In the genomic region with DNA sequence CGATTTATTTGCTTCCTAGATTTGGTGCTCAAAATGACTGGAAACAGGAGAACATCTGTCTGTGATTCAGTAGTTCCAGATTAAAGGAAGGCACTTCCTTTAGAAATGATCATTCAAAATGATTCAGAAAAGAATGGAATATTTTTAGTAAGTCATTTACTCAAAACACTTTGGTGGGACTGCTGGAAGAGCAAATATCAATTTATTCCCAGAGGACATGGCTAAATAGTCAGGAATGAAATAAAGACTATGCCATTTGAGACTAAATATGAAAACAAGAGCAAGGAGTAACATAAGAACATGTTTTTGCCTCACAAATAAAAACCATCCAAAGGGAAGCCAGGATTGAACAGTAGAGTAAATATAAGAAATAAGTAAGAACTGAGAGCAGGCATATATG, we compare ENCODE assay signal across 19 cellular contexts.
DNase-seq lines count a peak whose midpoint lies in the region; ATAC-seq and TF ChIP-seq lines count a peak whose summit lies in the region.
"Had no signal": no experiment of that assay in that cellular context is flagged by ENCODE, and none has a peak within 500 bp of the region (broad histone marks: within the 10 kb centered on the region; RNA-seq: fewer than 3 reads in every experiment).

No MANE protein-coding gene starts in this region.

- intact Hi-C loops in PC-3 (cut with micrococcal nuclease) (no loop called here), thyroid gland (cut with DNase I) (no loop called here), transverse colon (cut with DNase I; ENCODE audit: low total_unique reads) (no loop called here)

- BruUV-seq in PC-3 (replicated peaks; lab: Mats Ljungman, UMichigan), result no TSS peak

- no peaks in the 10 kb centered on the region for H3K27me3 Mint-ChIP-seq in activated naive CD4-positive, alpha-beta T cell treated with anti-CD3 and anti-CD28 coated beads, Interleukin-2, amount 50 U/mL, for 24 hours
- no peaks in the 10 kb centered on the region for H3K27me3 Mint-ChIP-seq in activated naive CD4-positive, alpha-beta T cell treated with anti-CD3 and anti-CD28 coated beads, Interleukin-2, amount 10 ng/mL, durations not matched to agents 7 days and 5 days
- H3K27me3 Mint-ChIP-seq: CD4-positive, alpha-beta T cell; IgD-negative memory B cell had no signal

- TF ChIP-seq POLR2A in thyroid gland (IDR thresholded peaks at IDR 0.05), result no peak
- no peak for TF ChIP-seq POLR2A in tibial nerve (IDR thresholded peaks at IDR 0.05)
- no peak for TF ChIP-seq POLR2A in transverse colon (IDR thresholded peaks at IDR 0.05)

- no peaks in the 10 kb centered on the region for H3K9me2 ChIP-seq in PC-3 (replicated peaks; ENCODE audit: low read length)

- peaks cover 23% of the 10 kb centered on the region for H3K4me1 Mint-ChIP-seq in activated naive CD4-positive, alpha-beta T cell treated with anti-CD3 and anti-CD28 coated beads, Interleukin-2, amount 50 U/mL, for 24 hours
- peaks cover 13% of the 10 kb centered on the region for H3K4me1 Mint-ChIP-seq in activated naive CD4-positive, alpha-beta T cell treated with anti-CD3 and anti-CD28 coated beads, Interleukin-2, amount 10 ng/mL, durations not matched to agents 7 days and 5 days

- H3K27ac ChIP-seq in PC-3 (ENCODE audit: low read length) (no peak overlapping the region), thyroid gland (peak overlapping the region in 2 of 3 donors; percentile 38 to 57), tibial nerve (no peak overlapping the region), transverse colon (no peak overlapping the region)
- H3K27ac ChIP-seq: Peyer's patch had no signal

- H3K27ac Mint-ChIP-seq in activated naive CD4-positive, alpha-beta T cell treated with anti-CD3 and anti-CD28 coated beads, Interleukin-2, amount 50 U/mL, for 24 hours, result peak overlapping the region; percentile 48
- H3K27ac Mint-ChIP-seq in activated naive CD4-positive, alpha-beta T cell treated with anti-CD3 and anti-CD28 coated beads, Interleukin-2, amount 10 ng/mL, durations not matched to agents 7 days and 5 days, result no peak overlapping the region
- H3K27ac Mint-ChIP-seq: CD4-positive, alpha-beta T cell had no signal

- H3K27me3 ChIP-seq in PC-3 (ENCODE audit: low read length) (no peaks in the 10 kb centered on the region), thyroid gland (no peaks in the 10 kb centered on the region), tibial nerve (no peaks in the 10 kb centered on the region), transverse colon (no peaks in the 10 kb centered on the region)
- H3K27me3 ChIP-seq: Peyer's patch had no signal

- H3K4me3 ChIP-seq in PC-3 (ENCODE audit: low read length) (no peak overlapping the region), thyroid gland (replicated peaks in 1 of 3) (no peak overlapping the region), tibial nerve (no peak overlapping the region), transverse colon (no peak overlapping the region)
- H3K4me3 ChIP-seq: HAP-1, Peyer's patch had no signal

- H4K20me1 ChIP-seq in PC-3 (ENCODE audit: low read length), result no peaks in the 10 kb centered on the region

- H3K4me2 ChIP-seq in PC-3 (ENCODE audit: low read length), result no peak overlapping the region; the same call in 1 of the 2 replicates

- H3K4me3 Mint-ChIP-seq in activated naive CD4-positive, alpha-beta T cell treated with anti-CD3 and anti-CD28 coated beads, Interleukin-2, amount 50 U/mL, for 24 hours, result no peak overlapping the region
- no peak overlapping the region for H3K4me3 Mint-ChIP-seq in activated naive CD4-positive, alpha-beta T cell treated with anti-CD3 and anti-CD28 coated beads, Interleukin-2, amount 10 ng/mL, durations not matched to agents 7 days and 5 days
- H3K4me3 Mint-ChIP-seq: CD4-positive, alpha-beta T cell; IgD-negative memory B cell had no signal

- H3K4me1 ChIP-seq in PC-3 (ENCODE audit: insufficient read depth, low read length), result peaks cover 37% of the 10 kb centered on the region
- H3K4me1 ChIP-seq in thyroid gland, result peaks cover 9 to 12% of the 10 kb centered on the region in 2 donors
- H3K4me1 ChIP-seq in tibial nerve, result no peaks in the 10 kb centered on the region
- H3K4me1 ChIP-seq in transverse colon, result no peaks in the 10 kb centered on the region
- H3K4me1 ChIP-seq: Caco-2, HAP-1, Peyer's patch had no signal

- CTCF ChIA-PET in activated naive CD4-positive, alpha-beta T cell treated with anti-CD3 and anti-CD28 coated beads, Interleukin-2, amount 10 ng/mL, durations not matched to agents 7 days and 5 days (lab: Charles Lee), result no interaction called here
- CTCF ChIA-PET in PC-3 (lab: Charles Lee), result no interaction called here

- peaks cover 4% of the 10 kb centered on the region for H3K9me3 Mint-ChIP-seq in activated naive CD4-positive, alpha-beta T cell treated with anti-CD3 and anti-CD28 coated beads, Interleukin-2, amount 50 U/mL, for 24 hours
- peaks cover 2% of the 10 kb centered on the region for H3K9me3 Mint-ChIP-seq in activated naive CD4-positive, alpha-beta T cell treated with anti-CD3 and anti-CD28 coated beads, Interleukin-2, amount 10 ng/mL, durations not matched to agents 7 days and 5 days
- H3K9me3 Mint-ChIP-seq: CD4-positive, alpha-beta T cell; IgD-negative memory B cell had no signal

- in situ Hi-C loops in transverse colon (cut with MboI; ENCODE audit: low pct_ligation_motif_present in 1 of 4, low pct_unique_long_range_greater_than_20kb in 1 of 4, low sequenced_read_pairs in 3 of 4), result no loop called here

- peaks cover 8% of the 10 kb centered on the region for H3F3A ChIP-seq in PC-3 (ENCODE audit: low read length, unreplicated experiment)

- H3K79me2 ChIP-seq in PC-3 (ENCODE audit: low read length), result no peaks in the 10 kb centered on the region

- no peaks in the 10 kb centered on the region for H3K36me3 ChIP-seq in PC-3 (ENCODE audit: low read depth, low read length)
- H3K36me3 ChIP-seq in thyroid gland, result no peaks in the 10 kb centered on the region
- no peaks in the 10 kb centered on the region for H3K36me3 ChIP-seq in tibial nerve
- no peaks in the 10 kb centered on the region for H3K36me3 ChIP-seq in transverse colon
- H3K36me3 ChIP-seq: HAP-1, Peyer's patch had no signal

- ATAC-seq in PC-3, result no peak

- no peak overlapping the region for H3K9ac ChIP-seq in PC-3 (ENCODE audit: low read length)

- POLR2A ChIA-PET in PC-3 (lab: Charles Lee; ENCODE audit: unreplicated experiment), result no interaction called here

- H2AFZ ChIP-seq in PC-3 (ENCODE audit: low read length), result 0 out of 2 replicates have a peak overlapping the region, but pooled peaks have one; percentile 6

- H3K36me3 Mint-ChIP-seq in activated naive CD4-positive, alpha-beta T cell treated with anti-CD3 and anti-CD28 coated beads, Interleukin-2, amount 50 U/mL, for 24 hours, result no peaks in the 10 kb centered on the region
- H3K36me3 Mint-ChIP-seq in activated naive CD4-positive, alpha-beta T cell treated with anti-CD3 and anti-CD28 coated beads, Interleukin-2, amount 10 ng/mL, durations not matched to agents 7 days and 5 days, result peaks cover 3% of the 10 kb centered on the region

- 75 to 92% methylated on average over 1 of the region's 1 CpG for WGBS in thyroid gland, 2 donors
- WGBS in tibial nerve, 2 donors, result 63 to 75% methylated on average over 1 of the region's 1 CpG
- WGBS in transverse colon (ENCODE audit: low coverage in 1 of 2), 2 donors, result 67 to 84% methylated on average over 1 of the region's 1 CpG

- no peak for DNase-seq in activated naive CD4-positive, alpha-beta T cell treated with anti-CD3 and anti-CD28 coated beads, Interleukin-2, amount 10 ng/mL, durations not matched to agents 7 days and 5 days
- DNase-seq in PC-3 (no peak), fibroblast of peridontal ligament (ENCODE audit: extremely low read depth) (peak; percentile 38), thyroid gland (no peak), tibial nerve (ENCODE audit: low spot score in 2 of 2) (no peak), islet precursor cell (no peak), transverse colon (no peak)
- DNase-seq: Caco-2; CD4-positive, alpha-beta T cell; Karpas-422; MM.1S; NCI-H1092; NCI-H146; NCI-H2029 treated with DMSO at 0.1 percent for 48 hours; Peyer's patch; Right ventricle myocardium superior had no signal

- TF ChIP-seq EP300 in tibial nerve (IDR thresholded peaks at IDR 0.05) (no peak), transverse colon (IDR thresholded peaks at IDR 0.05; ENCODE audit: low read depth) (no peak)

- H3K9me3 ChIP-seq in PC-3 (ENCODE audit: low read length) (no peaks in the 10 kb centered on the region), thyroid gland (no peaks in the 10 kb centered on the region), tibial nerve (no peaks in the 10 kb centered on the region), transverse colon (no peaks in the 10 kb centered on the region)
- H3K9me3 ChIP-seq: Caco-2, HAP-1, Peyer's patch had no signal

- no peak for TF ChIP-seq CTCF in PC-3 (conservative IDR thresholded peaks at IDR 0.05; ENCODE audit: low read depth, low read length)
- TF ChIP-seq CTCF in thyroid gland (IDR thresholded peaks at IDR 0.05), result no peak
- no peak for TF ChIP-seq CTCF in tibial nerve (IDR thresholded peaks at IDR 0.05)
- TF ChIP-seq CTCF in transverse colon (IDR thresholded peaks at IDR 0.05), result no peak

Comparison
In these comparisons a context has a peak if more than half of its experiments do, and no peak if none do; other contexts are left out.
1. H3K27ac ChIP-seq: peak in thyroid gland (2 of 3); none in PC-3 (single experiment), tibial nerve (0 of 4) and transverse colon (0 of 4).